ENCODE assay signal across 1 cellular context in the genomic region with DNA sequence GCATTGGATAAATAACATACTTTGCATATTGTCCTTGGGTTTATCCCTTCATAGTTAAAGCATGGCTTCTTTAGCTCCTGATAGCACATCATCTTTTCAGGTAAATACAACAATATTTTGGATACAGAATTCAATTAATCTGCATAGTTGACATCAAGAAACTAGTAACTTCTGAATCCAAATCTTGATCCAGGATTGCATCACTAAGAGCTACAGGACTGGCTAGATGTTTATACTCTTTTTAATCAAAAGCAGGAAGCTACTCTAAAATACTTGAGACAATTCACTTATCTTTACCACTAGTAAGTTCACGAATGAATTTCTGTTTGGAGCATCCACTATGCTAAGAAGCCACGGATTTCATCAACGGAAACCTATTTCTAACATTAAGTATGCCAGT.
TF ChIP-seq lines count a peak whose summit lies in the region.

No MANE protein-coding gene starts in this region.

TF ChIP-seq in K562, 482 proteins besides CTCF, POLR2A, EP300 and RAD21:
- no peak for TF ChIP-seq ZNF444 (CRISPR knock-in tag; IDR thresholded peaks at IDR 0.05)
- TF ChIP-seq, protein P1, sequence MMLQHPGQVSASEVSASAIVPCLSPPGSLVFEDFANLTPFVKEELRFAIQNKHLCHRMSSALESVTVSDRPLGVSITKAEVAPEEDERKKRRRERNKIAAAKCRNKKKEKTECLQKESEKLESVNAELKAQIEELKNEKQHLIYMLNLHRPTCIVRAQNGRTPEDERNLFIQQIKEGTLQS (IDR thresholded peaks at IDR 0.05): 0 out of 2 replicates have a peak, but pooled peaks have one; percentile 9
- TF ChIP-seq, protein P1 (CRISPR knock-in tag; conservative IDR thresholded peaks at IDR 0.05): no peak
